23 cellular contexts compared by ENCODE assay signal in the genomic region with DNA sequence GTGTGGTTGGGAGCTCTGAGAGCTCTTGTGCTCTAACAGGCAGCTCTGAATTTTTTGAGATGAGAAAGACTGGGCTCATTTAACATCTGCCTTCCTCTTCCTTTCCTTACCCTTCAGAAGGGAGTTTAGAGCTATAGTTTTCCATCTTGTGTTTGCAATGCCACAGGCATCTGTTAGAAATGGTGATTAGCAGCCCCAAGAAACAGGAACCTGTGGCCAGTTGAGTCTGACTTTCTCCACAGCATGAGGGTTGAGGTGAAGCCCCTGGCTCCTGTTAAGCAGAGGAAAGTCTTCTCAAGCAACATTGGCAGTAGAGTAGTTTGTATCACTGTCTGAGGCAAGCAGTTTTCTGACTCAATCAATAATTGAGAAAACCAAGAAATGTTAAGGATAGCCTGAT.
"Had no signal": no experiment of that assay in that cellular context is flagged by ENCODE, and none has a peak within 500 bp of the region (broad histone marks: within the 10 kb centered on the region; RNA-seq: fewer than 3 reads in every experiment).

No MANE protein-coding gene starts in this region.

- H3K4me1 ChIP-seq: pancreas had no signal

- H3K4me3 Mint-ChIP-seq: activated CD4-positive, alpha-beta T cell treated with anti-CD3 and anti-CD28 coated beads, Interleukin-2, amount 10 ng/mL, durations not matched to agents 7 days and 5 days; activated CD8-positive, alpha-beta memory T cell treated with anti-CD3 and anti-CD28 coated beads, Interleukin-2, amount 10 ng/mL, durations not matched to agents 7 days and 5 days; activated CD8-positive, alpha-beta T cell treated with anti-CD3 and anti-CD28 coated beads for 36 hours; activated naive CD4-positive, alpha-beta T cell treated with anti-CD3 and anti-CD28 coated beads, Interleukin-2, amount 10 ng/mL, durations not matched to agents 7 days and 5 days; endodermal cell; naive thymus-derived CD8-positive, alpha-beta T cell had no signal

- DNase-seq: activated CD4-positive, alpha-beta T cell treated with anti-CD3 and anti-CD28 coated beads, Interleukin-2, amount 10 ng/mL, durations not matched to agents 7 days and 5 days; activated CD4-positive, CD25-positive, alpha-beta regulatory T cell treated with anti-CD3 and anti-CD28 coated beads, Interleukin-2, amount 50 U/mL, for 72 hours; activated CD8-positive, alpha-beta memory T cell treated with anti-CD3 and anti-CD28 coated beads, Interleukin-2, amount 10 ng/mL, durations not matched to agents 7 days and 5 days; activated CD8-positive, alpha-beta T cell treated with anti-CD3 and anti-CD28 coated beads for 36 hours; activated effector memory CD4-positive, alpha-beta T cell treated with anti-CD3 and anti-CD28 coated beads, Interleukin-2, amount 50 U/mL, for 16 hours; activated naive CD4-positive, alpha-beta T cell treated with anti-CD3 and anti-CD28 coated beads, Interleukin-2, amount 10 ng/mL, durations not matched to agents 7 days and 5 days; activated T-cell treated with anti-CD3 and anti-CD28 coated beads for 4 hours; cerebellar nuclear complex; cortex of kidney; esophagus squamous epithelium; gastrocnemius medialis; head of caudate nucleus; hypothalamus; left ventricle myocardium inferior; naive thymus-derived CD8-positive, alpha-beta T cell; pancreas; right cardiac atrium; stimulated activated CD4-positive, alpha-beta T cell treated with anti-CD3 and anti-CD28 coated beads, Interleukin-4, amount 100 ng/mL, for 4 hours; stimulated activated naive CD8-positive, alpha-beta T cell treated with anti-CD3 and anti-CD28 coated beads, Interleukin-15, Interleukin-2, amounts not matched to agents 100 U/mL and 50 U/mL, for 24 hours; upper lobe of right lung had no signal

- H3K27ac Mint-ChIP-seq: activated CD4-positive, alpha-beta T cell treated with anti-CD3 and anti-CD28 coated beads, Interleukin-2, amount 10 ng/mL, durations not matched to agents 7 days and 5 days; activated CD8-positive, alpha-beta memory T cell treated with anti-CD3 and anti-CD28 coated beads, Interleukin-2, amount 10 ng/mL, durations not matched to agents 7 days and 5 days; activated CD8-positive, alpha-beta T cell treated with anti-CD3 and anti-CD28 coated beads for 36 hours; activated naive CD4-positive, alpha-beta T cell treated with anti-CD3 and anti-CD28 coated beads, Interleukin-2, amount 10 ng/mL, durations not matched to agents 7 days and 5 days; endodermal cell; naive thymus-derived CD8-positive, alpha-beta T cell had no signal

- ATAC-seq: activated CD8-positive, alpha-beta memory T cell treated with anti-CD3 and anti-CD28 coated beads, Interleukin-2, amount 10 ng/mL, durations not matched to agents 7 days and 5 days; activated CD8-positive, alpha-beta T cell treated with anti-CD3 and anti-CD28 coated beads for 36 hours; gastrocnemius medialis; naive thymus-derived CD8-positive, alpha-beta T cell; pancreas; right cardiac atrium; stimulated activated naive CD8-positive, alpha-beta T cell treated with anti-CD3 and anti-CD28 coated beads, Interleukin-15, Interleukin-2, amounts not matched to agents 100 U/mL and 50 U/mL, for 24 hours; upper lobe of right lung had no signal

- H3K9me3 Mint-ChIP-seq: activated CD4-positive, alpha-beta T cell treated with anti-CD3 and anti-CD28 coated beads, Interleukin-2, amount 10 ng/mL, durations not matched to agents 7 days and 5 days; activated CD8-positive, alpha-beta T cell treated with anti-CD3 and anti-CD28 coated beads for 36 hours; activated naive CD4-positive, alpha-beta T cell treated with anti-CD3 and anti-CD28 coated beads, Interleukin-2, amount 10 ng/mL, durations not matched to agents 7 days and 5 days; endodermal cell had no signal

- H3K4me3 ChIP-seq: esophagus squamous epithelium, gastrocnemius medialis, left ventricle myocardium inferior, pancreas, upper lobe of right lung had no signal

- H3K36me3 Mint-ChIP-seq: activated naive CD4-positive, alpha-beta T cell treated with anti-CD3 and anti-CD28 coated beads, Interleukin-2, amount 10 ng/mL, durations not matched to agents 7 days and 5 days had no signal

- H3K9me3 ChIP-seq: esophagus squamous epithelium, gastrocnemius medialis, left ventricle myocardium inferior, neutrophil, pancreas, upper lobe of right lung had no signal

- H3K27me3 ChIP-seq: gastrocnemius medialis, pancreas, upper lobe of right lung had no signal

- H3K36me3 ChIP-seq: gastrocnemius medialis, pancreas, upper lobe of right lung had no signal

- H3K27ac ChIP-seq: esophagus squamous epithelium, gastrocnemius medialis, left ventricle myocardium inferior, neutrophil, pancreas, upper lobe of right lung, VCaP had no signal
